18 cellular contexts compared by ENCODE assay signal in the genomic region with DNA sequence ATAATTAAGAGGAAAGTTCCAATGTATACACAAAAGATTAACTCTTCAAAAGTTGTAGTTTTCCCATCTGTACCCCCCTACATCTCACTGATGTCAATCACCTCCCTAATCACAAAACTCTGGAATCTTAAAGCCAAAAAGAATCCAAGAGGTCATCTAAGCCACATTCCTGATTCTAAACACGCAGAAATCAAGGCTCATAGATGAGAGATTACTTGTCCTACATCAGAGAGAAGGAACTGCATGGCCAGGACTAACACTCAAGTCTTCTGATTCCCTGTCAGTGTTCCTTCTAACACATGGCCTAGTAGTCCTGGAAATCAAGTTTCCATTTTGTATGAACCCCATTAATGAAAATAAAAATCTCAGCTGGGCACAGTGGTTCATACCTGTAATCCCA. TPM values are rescaled to one million over a fixed set of nuclear protein-coding genes. Genes with fewer than 3 reads are reported as not detected.
A peak's percentile ranks its signal among the peaks of the same experiment; 100 is the strongest.
DNase-seq lines count a peak whose midpoint lies in the region; ATAC-seq and TF ChIP-seq lines count a peak whose summit lies in the region.
"Had no signal": no experiment of that assay in that cellular context is flagged by ENCODE, and none has a peak within 500 bp of the region (broad histone marks: within the 10 kb centered on the region; RNA-seq: fewer than 3 reads in every experiment).

No MANE protein-coding gene starts in this region.

- peaks cover 48% of the 10 kb centered on the region for H3K36me3 Mint-ChIP-seq in activated T-cell treated with anti-CD3 and anti-CD28 coated beads, Interleukin-2, amount 50 U/mL, for 24 hours (ENCODE audit: low read depth)
- H3K36me3 Mint-ChIP-seq in chondrocyte (ENCODE audit: low read depth), result peaks cover 1% of the 10 kb centered on the region

- H3K4me3 ChIP-seq in osteoblast (ENCODE audit: insufficient read depth, low read length), result no peak overlapping the region
- H3K4me3 ChIP-seq: K562, lung, stomach had no signal

- no peaks in the 10 kb centered on the region for H4K20me1 ChIP-seq in osteoblast (ENCODE audit: insufficient read depth, low read length)

- peaks cover 5% of the 10 kb centered on the region for H3K36me3 ChIP-seq in osteoblast (ENCODE audit: insufficient read depth, low read length)
- H3K36me3 ChIP-seq: BE2C had no signal

- peak overlapping the region; percentile 23 for H3K4me2 ChIP-seq in osteoblast (ENCODE audit: insufficient read depth, low read length)

- ATAC-seq in GM19324 (IDR thresholded peaks at IDR 0.05; ENCODE audit: low FRiP score, unreplicated experiment), result no peak
- ATAC-seq: K562 had no signal

- H3K4me1 ChIP-seq in osteoblast (ENCODE audit: insufficient read depth, low read length), result peaks cover 57% of the 10 kb centered on the region

- peak overlapping the region; percentile 70 for H3K27ac ChIP-seq in osteoblast (ENCODE audit: low read depth, low read length)
- H3K27ac ChIP-seq: stomach had no signal

- DNase-seq in activated T-cell treated with anti-CD3 and anti-CD28 coated beads, Interleukin-2, amount 50 U/mL, for 24 hours, result no peak
- no peak for DNase-seq in activated T-cell treated with anti-CD3 and anti-CD28 coated beads, Interleukin-2, amount 50 U/mL, for 1 hour
- DNase-seq in RKO (ENCODE audit: low spot score) (peak; percentile 61), chondrocyte (ENCODE audit: low spot score) (no peak), osteoblast (ENCODE audit: insufficient read length, low spot score, missing footprints) (no peak), NCI-H1048 (lab: John Stamatoyannopoulos, UW) (no peak)
- DNase-seq in stimulated activated CD4-positive, alpha-beta T cell treated with anti-CD3 and anti-CD28 coated beads, Interleukin-15, amount 100 ng/mL, for 24 hours, result no peak
- DNase-seq: 8988T; activated CD4-positive, alpha-beta T cell treated with anti-CD3 and anti-CD28 coated beads for 48 hours; BE2C; GF-D8; MV-4-11; NK-92 treated with Interleukin-12 subunit alpha and Interleukin-12 subunit beta, amount 100 ng/mL, for 24 hours; stimulated activated CD4-positive, alpha-beta T cell treated with anti-CD3 and anti-CD28 coated beads, Interleukin-2, amount 100 ng/mL, for 24 hours; stomach had no signal

- no peak for TF ChIP-seq CTCF in chondrocyte (IDR thresholded peaks at IDR 0.05)
- TF ChIP-seq CTCF in osteoblast (IDR thresholded peaks at IDR 0.05; ENCODE audit: extremely low read depth, low read depth, low read length), result no peak

- H3K27me3 Mint-ChIP-seq in activated T-cell treated with anti-CD3 and anti-CD28 coated beads, Interleukin-2, amount 50 U/mL, for 24 hours, result no peaks in the 10 kb centered on the region
- H3K27me3 Mint-ChIP-seq in chondrocyte (ENCODE audit: low read depth), result no peaks in the 10 kb centered on the region

- H3K9me3 Mint-ChIP-seq in activated T-cell treated with anti-CD3 and anti-CD28 coated beads, Interleukin-2, amount 50 U/mL, for 24 hours, result no peaks in the 10 kb centered on the region
- H3K9me3 Mint-ChIP-seq in chondrocyte (ENCODE audit: low read depth), result no peaks in the 10 kb centered on the region

- H3K27ac Mint-ChIP-seq in activated T-cell treated with anti-CD3 and anti-CD28 coated beads, Interleukin-2, amount 50 U/mL, for 24 hours, result peak overlapping the region; percentile 11
- H3K27ac Mint-ChIP-seq in chondrocyte (ENCODE audit: unreplicated experiment), result peak overlapping the region; percentile 58

- no peaks in the 10 kb centered on the region for H3K9me3 ChIP-seq in osteoblast (ENCODE audit: low read depth, low read length)
- H3K9me3 ChIP-seq: BE2C, stomach had no signal

- H3K4me1 Mint-ChIP-seq in activated T-cell treated with anti-CD3 and anti-CD28 coated beads, Interleukin-2, amount 50 U/mL, for 24 hours (ENCODE audit: low read depth), result peaks cover 92% of the 10 kb centered on the region
- H3K4me1 Mint-ChIP-seq in chondrocyte (ENCODE audit: low read depth), result peaks cover 63% of the 10 kb centered on the region

- no peaks in the 10 kb centered on the region for H3K27me3 ChIP-seq in osteoblast (ENCODE audit: insufficient read depth, low read length)
- H3K27me3 ChIP-seq: BE2C, stomach had no signal

- no peak overlapping the region for H2AFZ ChIP-seq in osteoblast (ENCODE audit: low read length)

- peaks cover 73% of the 10 kb centered on the region for H3K79me2 ChIP-seq in osteoblast (ENCODE audit: insufficient read depth, low read length)

- H3K4me3 Mint-ChIP-seq in activated T-cell treated with anti-CD3 and anti-CD28 coated beads, Interleukin-2, amount 50 U/mL, for 24 hours, result no peak overlapping the region
- H3K4me3 Mint-ChIP-seq in chondrocyte (ENCODE audit: unreplicated experiment), result no peak overlapping the region

RNA-seq across cellular contexts. Expression of a gene that starts 58.7 kb away (rescaled TPM):
- total RNA-seq in chondrocyte (80.3 to 93.9 TPM (median 91.5 TPM) in 3 replicates), osteoblast (72.4 and 75.4 TPM in 2 replicates)
